Comparison of ENCODE assay signal across 19 cellular contexts in the genomic region with DNA sequence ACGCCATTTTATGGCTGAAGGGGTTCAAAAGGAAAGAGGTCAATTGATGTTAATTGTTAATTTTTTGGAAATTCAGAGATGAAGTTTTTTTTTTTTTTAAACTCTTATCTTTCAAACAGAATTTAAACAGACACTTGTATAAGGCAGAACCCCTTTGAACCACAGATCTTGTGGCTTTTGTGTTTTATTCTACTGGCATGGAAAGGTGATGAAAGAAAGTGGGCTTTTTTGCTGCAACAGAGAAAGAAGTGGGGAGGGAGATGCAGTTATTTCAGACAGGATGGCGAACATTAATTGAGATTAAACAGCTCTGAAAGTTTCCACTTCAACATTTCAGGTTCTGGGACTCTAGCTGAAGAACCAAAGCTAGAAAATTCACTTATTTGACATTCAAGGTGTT.
DNase-seq lines count a peak whose midpoint lies in the region; ATAC-seq and TF ChIP-seq lines count a peak whose summit lies in the region.
"Had no signal": no experiment of that assay in that cellular context is flagged by ENCODE, and none has a peak within 500 bp of the region (broad histone marks: within the 10 kb centered on the region; RNA-seq: fewer than 3 reads in every experiment).

No MANE protein-coding gene starts in this region.

- DNase-seq in activated CD4-positive, alpha-beta T cell treated with anti-CD3 and anti-CD28 coated beads, Interleukin-2, amount 10 ng/mL, durations not matched to agents 24 days and 14 days: no peak
- no peak for DNase-seq in activated CD4-positive, alpha-beta T cell treated with anti-CD3 and anti-CD28 coated beads for 48 hours
- DNase-seq in CD4-positive, CD25-positive, alpha-beta regulatory T cell: no peak
- no peak for DNase-seq in T-cell
- no peak for DNase-seq in activated naive CD8-positive, alpha-beta T cell treated with anti-CD3 and anti-CD28 coated beads, Interleukin-2, amount 50 U/mL, for 24 hours
- no peak for DNase-seq in NCI-H524 (lab: John Stamatoyannopoulos, UW)
- no peak for DNase-seq in GM23338 (ENCODE audit: low spot score)
- DNase-seq in NCI-H1417 (lab: John Stamatoyannopoulos, UW): no peak
- DNase-seq: 8988T, DMS 273 treated with DMSO at 0.1 percent for 48 hours, HFFc6, MG63, NCI-H1092, NCI-H2081 treated with DMSO at 0.1 percent for 48 hours, NCI-H524 treated with DMSO at 0.1 percent for 48 hours, Peyer's patch, Right ventricle myocardium superior had no signal

- H3K9me2 ChIP-seq in GM23338 (ENCODE audit: insufficient read depth): 0 out of 2 replicates have a peak, but pooled peaks cover 4% of the 10 kb centered on the region

- no peaks in the 10 kb centered on the region for H4K20me1 ChIP-seq in GM23338 (replicated peaks; ENCODE audit: insufficient read depth)

- H3K36me3 Mint-ChIP-seq in activated CD4-positive, alpha-beta T cell treated with anti-CD3 and anti-CD28 coated beads, Interleukin-2, amount 10 ng/mL, durations not matched to agents 24 days and 14 days (ENCODE audit: low read depth): peaks cover 21% of the 10 kb centered on the region
- peaks cover 9% of the 10 kb centered on the region for H3K36me3 Mint-ChIP-seq in CD4-positive, CD25-positive, alpha-beta regulatory T cell
- peaks cover 3% of the 10 kb centered on the region for H3K36me3 Mint-ChIP-seq in T-cell
- peaks cover 40% of the 10 kb centered on the region for H3K36me3 Mint-ChIP-seq in activated naive CD8-positive, alpha-beta T cell treated with anti-CD3 and anti-CD28 coated beads, Interleukin-2, amount 50 U/mL, for 24 hours (ENCODE audit: low read depth)
- no peaks in the 10 kb centered on the region for H3K36me3 Mint-ChIP-seq in GM23338 (ENCODE audit: low read depth)

- H3K36me3 ChIP-seq in CD4-positive, CD25-positive, alpha-beta regulatory T cell (ENCODE audit: control insufficient read depth, insufficient read depth, low read length): no peaks in the 10 kb centered on the region
- H3K36me3 ChIP-seq in GM23338 (ENCODE audit: insufficient read depth): no peaks in the 10 kb centered on the region
- H3K36me3 ChIP-seq: MG63, Peyer's patch had no signal

- H3K4me2 ChIP-seq in GM23338: no peak overlapping the region
- H3K4me2 ChIP-seq: KMS-11 had no signal

- H3K4me3 Mint-ChIP-seq in activated CD4-positive, alpha-beta T cell treated with anti-CD3 and anti-CD28 coated beads, Interleukin-2, amount 10 ng/mL, durations not matched to agents 24 days and 14 days: no peak overlapping the region
- peak overlapping the region in 1 of 4 donors; percentile 1 for H3K4me3 Mint-ChIP-seq in CD4-positive, CD25-positive, alpha-beta regulatory T cell
- peak overlapping the region in 1 of 3 donors; percentile 50 for H3K4me3 Mint-ChIP-seq in T-cell
- H3K4me3 Mint-ChIP-seq in activated naive CD8-positive, alpha-beta T cell treated with anti-CD3 and anti-CD28 coated beads, Interleukin-2, amount 50 U/mL, for 24 hours: peak overlapping the region; percentile 10
- no peak overlapping the region for H3K4me3 Mint-ChIP-seq in GM23338
- H3K4me3 Mint-ChIP-seq: HFFc6 had no signal

- H3K9me3 Mint-ChIP-seq in activated CD4-positive, alpha-beta T cell treated with anti-CD3 and anti-CD28 coated beads, Interleukin-2, amount 10 ng/mL, durations not matched to agents 24 days and 14 days: peaks cover 9% of the 10 kb centered on the region
- H3K9me3 Mint-ChIP-seq in CD4-positive, CD25-positive, alpha-beta regulatory T cell: no peaks in the 10 kb centered on the region
- H3K9me3 Mint-ChIP-seq in T-cell: no peaks in the 10 kb centered on the region
- no peaks in the 10 kb centered on the region for H3K9me3 Mint-ChIP-seq in activated naive CD8-positive, alpha-beta T cell treated with anti-CD3 and anti-CD28 coated beads, Interleukin-2, amount 50 U/mL, for 24 hours
- H3K9me3 Mint-ChIP-seq in GM23338: no peaks in the 10 kb centered on the region

- no peak for TF ChIP-seq CTCF in GM23338 (conservative IDR thresholded peaks at IDR 0.05; ENCODE audit: low read depth in 2 of 2)

- H3K4me1 ChIP-seq in CD4-positive, CD25-positive, alpha-beta regulatory T cell (ENCODE audit: control insufficient read depth, insufficient read depth, low read length, poor library complexity, severe bottlenecking): peaks cover 8% of the 10 kb centered on the region
- H3K4me1 ChIP-seq in GM23338 (ENCODE audit: insufficient read depth): no peaks in the 10 kb centered on the region
- H3K4me1 ChIP-seq: Peyer's patch had no signal

- POLR2A ChIA-PET in T-cell (lab: Charles Lee): interaction anchor here in 1 of 2 donors (0.6 kb wide), 1 partner anchor 254 kb away, joined by 4 read pairs; no protein-coding TSS in a partner anchor

- peak overlapping the region; percentile 21 for H3K27ac Mint-ChIP-seq in activated CD4-positive, alpha-beta T cell treated with anti-CD3 and anti-CD28 coated beads, Interleukin-2, amount 10 ng/mL, durations not matched to agents 24 days and 14 days
- H3K27ac Mint-ChIP-seq in CD4-positive, CD25-positive, alpha-beta regulatory T cell: peak overlapping the region; percentile 15 to 43 (median 39)
- H3K27ac Mint-ChIP-seq in T-cell (peak overlapping the region; percentile 63 to 67), GM23338 (no peak overlapping the region)
- H3K27ac Mint-ChIP-seq in activated naive CD8-positive, alpha-beta T cell treated with anti-CD3 and anti-CD28 coated beads, Interleukin-2, amount 50 U/mL, for 24 hours: peak overlapping the region; percentile 78
- H3K27ac Mint-ChIP-seq: HFFc6 had no signal

- no peaks in the 10 kb centered on the region for H3K79me2 ChIP-seq in GM23338 (replicated peaks; ENCODE audit: insufficient read depth)

- H2AFZ ChIP-seq in GM23338: no peak overlapping the region

- H3K27ac ChIP-seq in CD4-positive, CD25-positive, alpha-beta regulatory T cell (ENCODE audit: insufficient read depth, low read length, poor library complexity, severe bottlenecking): no peak overlapping the region
- no peak overlapping the region for H3K27ac ChIP-seq in GM23338 (ENCODE audit: low read depth)
- H3K27ac ChIP-seq: KMS-11, Peyer's patch had no signal

- no peak overlapping the region for H3K4me3 ChIP-seq in CD4-positive, CD25-positive, alpha-beta regulatory T cell (ENCODE audit: low read depth, low read length)
- no peak overlapping the region for H3K4me3 ChIP-seq in GM23338
- H3K4me3 ChIP-seq: MG63, Peyer's patch had no signal

- ATAC-seq in CD4-positive, CD25-positive, alpha-beta regulatory T cell (ENCODE audit: low read depth in 2 of 2): no peak
- ATAC-seq in T-cell (replicated peaks in 1 of 4) (peak in 3 of 4 experiments; percentile 32 to 62 (median 41)), GM23338 (no peak)
- no peak for ATAC-seq in activated naive CD8-positive, alpha-beta T cell treated with anti-CD3 and anti-CD28 coated beads, Interleukin-2, amount 50 U/mL, for 24 hours
- ATAC-seq: HepG2 had no signal

- no peaks in the 10 kb centered on the region for H3K9me3 ChIP-seq in CD4-positive, CD25-positive, alpha-beta regulatory T cell (ENCODE audit: control insufficient read depth in 2 of 2, low read length in 2 of 2)
- H3K9me3 ChIP-seq: MG63, Peyer's patch had no signal

- CTCF ChIA-PET in T-cell (lab: Charles Lee): interaction anchor here (0.7 to 1.0 kb wide), 2 partner anchors 11 to 14 kb away, joined by 3 read pairs; no protein-coding TSS in a partner anchor

- no peaks in the 10 kb centered on the region for H3K27me3 Mint-ChIP-seq in activated CD4-positive, alpha-beta T cell treated with anti-CD3 and anti-CD28 coated beads, Interleukin-2, amount 10 ng/mL, durations not matched to agents 24 days and 14 days
- peaks cover 34% of the 10 kb centered on the region for H3K27me3 Mint-ChIP-seq in CD4-positive, CD25-positive, alpha-beta regulatory T cell
- H3K27me3 Mint-ChIP-seq in T-cell (no peaks in the 10 kb centered on the region), GM23338 (ENCODE audit: insufficient read depth, low read depth, poor library complexity) (no peaks in the 10 kb centered on the region)
- H3K27me3 Mint-ChIP-seq in activated naive CD8-positive, alpha-beta T cell treated with anti-CD3 and anti-CD28 coated beads, Interleukin-2, amount 50 U/mL, for 24 hours: no peaks in the 10 kb centered on the region

- H3F3A ChIP-seq in GM23338 (replicated peaks; ENCODE audit: low read depth): no peaks in the 10 kb centered on the region

- intact Hi-C loops in activated CD4-positive, alpha-beta T cell treated with anti-CD3 and anti-CD28 coated beads, Interleukin-2, amount 10 ng/mL, durations not matched to agents 24 days and 14 days (cut with micrococcal nuclease): no loop called here

- peaks cover 3% of the 10 kb centered on the region for H3K27me3 ChIP-seq in CD4-positive, CD25-positive, alpha-beta regulatory T cell (ENCODE audit: control insufficient read depth, insufficient read depth, low read length)
- H3K27me3 ChIP-seq in GM23338 (ENCODE audit: insufficient read depth): no peaks in the 10 kb centered on the region
- H3K27me3 ChIP-seq: MG63, Peyer's patch had no signal

- peaks cover 60% of the 10 kb centered on the region for H3K4me1 Mint-ChIP-seq in activated CD4-positive, alpha-beta T cell treated with anti-CD3 and anti-CD28 coated beads, Interleukin-2, amount 10 ng/mL, durations not matched to agents 24 days and 14 days
- H3K4me1 Mint-ChIP-seq in CD4-positive, CD25-positive, alpha-beta regulatory T cell: peaks cover 0 to 63% (median 34%) of the 10 kb centered on the region in 4 donors
- H3K4me1 Mint-ChIP-seq in T-cell: peaks cover 85 to 93% (median 92%) of the 10 kb centered on the region in 3 donors
- H3K4me1 Mint-ChIP-seq in activated naive CD8-positive, alpha-beta T cell treated with anti-CD3 and anti-CD28 coated beads, Interleukin-2, amount 50 U/mL, for 24 hours: peaks cover 91% of the 10 kb centered on the region
- H3K4me1 Mint-ChIP-seq in GM23338: no peaks in the 10 kb centered on the region

Comparison
In these comparisons a context has a peak if more than half of its experiments do, and no peak if none do; other contexts are left out.
1. ATAC-seq: peak in T-cell (3 of 4); none in CD4-positive, CD25-positive, alpha-beta regulatory T cell (0 of 2), activated naive CD8-positive, alpha-beta T cell treated with anti-CD3 and anti-CD28 coated beads, Interleukin-2, amount 50 U/mL, for 24 hours (single experiment) and GM23338 (single experiment).